1 cellular context compared by ENCODE assay signal in the genomic region with DNA sequence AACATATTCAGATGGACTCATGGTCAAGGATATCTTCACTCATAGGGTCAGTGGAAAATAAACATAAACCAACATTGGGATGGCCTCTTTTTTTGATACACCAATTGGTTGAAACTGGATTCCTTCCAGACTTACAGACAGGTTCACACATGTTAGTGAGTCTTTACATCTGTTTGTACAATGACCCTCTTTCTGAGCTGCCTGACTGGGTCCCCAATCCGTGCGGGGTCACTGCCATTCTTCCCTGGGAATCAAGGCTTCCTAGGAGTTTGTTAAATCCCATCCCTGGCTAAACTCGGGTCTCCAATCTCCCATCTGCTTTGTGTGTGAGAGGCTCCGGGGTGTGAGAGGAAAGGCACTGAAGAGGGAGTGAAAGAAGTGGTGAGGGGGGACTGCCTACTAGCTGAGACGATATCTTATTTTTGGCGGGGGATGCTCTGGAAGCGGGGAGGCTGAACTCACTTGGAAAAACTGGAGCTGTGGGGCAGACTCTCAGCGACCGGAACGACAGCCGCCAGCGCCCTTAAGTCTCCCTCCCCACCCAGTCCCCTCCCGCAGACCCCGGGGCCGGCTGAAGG.
TF ChIP-seq lines count a peak whose summit lies in the region.

No MANE protein-coding gene starts in this region.

TF ChIP-seq in IMR-90, 13 proteins besides CTCF, POLR2A, EP300 and RAD21 (continued from another document):
- no peak for TF ChIP-seq FOS (IDR thresholded peaks at IDR 0.05; ENCODE audit: low read depth, low read length)
